In genomic region chr11:65382804-65383368, GRCh38 we compare ENCODE assay signal across 8 cellular contexts. TPM values are rescaled to one million over a fixed set of nuclear protein-coding genes. Genes with fewer than 3 reads are reported as not detected.
DNase-seq lines count a peak whose midpoint lies in the region; ATAC-seq, FAIRE-seq and TF ChIP-seq lines count a peak whose summit lies in the region.

No MANE protein-coding gene starts in this region.

- H3K9me3 Mint-ChIP-seq in IgD-negative memory B cell (no peaks in the 10 kb centered on the region), MCF 10A (ENCODE audit: unreplicated experiment) (no peaks in the 10 kb centered on the region)

- H3K36me3 ChIP-seq in BLaER1, result 0 out of 2 replicates have a peak, but pooled peaks cover 2% of the 10 kb centered on the region
- H3K36me3 ChIP-seq in muscle layer of colon (ENCODE audit: insufficient read depth, low read length), result no peaks in the 10 kb centered on the region

- TSS peak; percentile 63 for BruUV-seq in MCF 10A (replicated peaks; lab: Mats Ljungman, UMichigan)

- no peaks in the 10 kb centered on the region for H3K27me3 ChIP-seq in BLaER1
- no peaks in the 10 kb centered on the region for H3K27me3 ChIP-seq in muscle layer of colon (ENCODE audit: control insufficient read depth in 1 of 2, insufficient read depth in 2 of 2, low read length in 2 of 2)

- H3K27me3 Mint-ChIP-seq in IgD-negative memory B cell (no peaks in the 10 kb centered on the region), MCF 10A (ENCODE audit: insufficient read depth, unreplicated experiment) (no peaks in the 10 kb centered on the region)

- no peak for TF ChIP-seq CTCF in MCF 10A (IDR thresholded peaks at IDR 0.05; ENCODE audit: unreplicated experiment)

- H3K4me1 Mint-ChIP-seq in IgD-negative memory B cell, result peaks cover 18 to 25% (median 23%) of the 10 kb centered on the region in 3 donors
- peaks cover 26% of the 10 kb centered on the region for H3K4me1 Mint-ChIP-seq in MCF 10A (ENCODE audit: insufficient read depth, unreplicated experiment)

- intact Hi-C loops in MCF 10A (cut with micrococcal nuclease) (loop anchor here (1.0 to 2.0 kb wide), 3 partner anchors 38 to 127 kb away; no protein-coding TSS in a partner anchor), posterior vena cava (cut with DNase I) (no loop called here)

- CTCF ChIA-PET in MCF 10A (lab: Yijun Ruan, JAX), result interaction anchor here (0.7 to 3.2 kb wide), 9 partner anchors 9 to 540 kb away, joined by 3 to 17 read pairs (median 3); partner anchors contain the start of gene FAM89B

- H3K9ac ChIP-seq in BLaER1, result peak overlapping the region; percentile 91
- H3K9ac ChIP-seq in muscle layer of colon (ENCODE audit: low read length), result peak overlapping the region; percentile 87

- H3K4me2 ChIP-seq in BLaER1, result peak overlapping the region; percentile 99

- H4K20me1 ChIP-seq in BLaER1, result no peaks in the 10 kb centered on the region

- no peak for FAIRE-seq in HTR-8/SVneo (lab: Jason Lieb, UNC)

- DNase-seq in MCF 10A (ENCODE audit: unreplicated experiment) (peak; percentile 97), posterior vena cava (ENCODE audit: low spot score) (no peak), HTR-8/SVneo (ENCODE audit: insufficient read length, low spot score) (no peak), activated gamma-delta T cell (lab: John Stamatoyannopoulos, UW) (no peak)

- H3K27ac ChIP-seq in BLaER1, result peak overlapping the region; percentile 94
- H3K27ac ChIP-seq in muscle layer of colon (ENCODE audit: low read depth, low read length), result peak overlapping the region; percentile 98

- peaks cover 90% of the 10 kb centered on the region for H3K4me1 ChIP-seq in BLaER1
- H3K4me1 ChIP-seq in muscle layer of colon (ENCODE audit: insufficient read depth, low read length), result peaks cover 49% of the 10 kb centered on the region

- no peak for ATAC-seq in GM18519 (IDR thresholded peaks at IDR 0.05; ENCODE audit: low FRiP score, unreplicated experiment)

- peak overlapping the region; percentile 86 to 99 (median 93) for H3K27ac Mint-ChIP-seq in IgD-negative memory B cell
- peak overlapping the region; percentile 97 for H3K27ac Mint-ChIP-seq in MCF 10A (ENCODE audit: low read depth, unreplicated experiment)

- H3K4me3 ChIP-seq in BLaER1 (peak overlapping the region; percentile 70), muscle layer of colon (ENCODE audit: low read depth in 1 of 2, low read length in 2 of 2) (peak overlapping the region; percentile 7 to 63)

- POLR2A ChIA-PET in MCF 10A (lab: Yijun Ruan, JAX), result interaction anchor here (0.5 to 14.8 kb wide), 22 partner anchors 9 to 1861 kb away, joined by 3 to 426 read pairs (median 4); partner anchors contain the start of genes FAM89B, MALAT1, NEAT1 and TIGD3

- H3K9me3 ChIP-seq in BLaER1, result no peaks in the 10 kb centered on the region
- H3K9me3 ChIP-seq in muscle layer of colon (ENCODE audit: low read length), result no peaks in the 10 kb centered on the region

- H3K4me3 Mint-ChIP-seq in IgD-negative memory B cell, result peak overlapping the region; percentile 89 to 99 (median 92)
- peak overlapping the region; percentile 68 for H3K4me3 Mint-ChIP-seq in MCF 10A (ENCODE audit: unreplicated experiment)

- H3K36me3 Mint-ChIP-seq in IgD-negative memory B cell, result no peaks in the 10 kb centered on the region
- peaks cover 6% of the 10 kb centered on the region for H3K36me3 Mint-ChIP-seq in MCF 10A (ENCODE audit: insufficient read depth, unreplicated experiment)

RNA-seq across cellular contexts. Expression of gene SLC25A45, which starts 0.4 kb away (rescaled TPM):
- 17.8 TPM for polyA plus RNA-seq in IgD-negative memory B cell
- 3.9 and 4.9 TPM in 2 replicates for total RNA-seq in MCF 10A (2022)
- 1 to 10 TPM; 6.1 to 9.6 TPM for total RNA-seq in posterior vena cava

RNA-seq across cellular contexts. Expression of gene FRMD8, which starts 3.6 kb away (rescaled TPM):
- 54.2 TPM for polyA plus RNA-seq in IgD-negative memory B cell
- total RNA-seq in MCF 10A (2022) (18.9 and 21.7 TPM in 2 replicates), posterior vena cava (10 to 100 TPM; 19.0 to 20.7 TPM)

RNA-seq across cellular contexts. Expression of gene TIGD3, which starts 28.3 kb away (rescaled TPM):
- polyA plus RNA-seq in IgD-negative memory B cell, result 2.3 TPM
- 0.14 TPM in 1 of 2 replicates, not detected in the other for total RNA-seq in MCF 10A (2022)
- not detected for total RNA-seq in posterior vena cava

RNA-seq across cellular contexts. Expression of gene NEAT1, which starts 39.7 kb away (rescaled TPM):
- polyA plus RNA-seq in IgD-negative memory B cell, result 1.2 TPM
- total RNA-seq in MCF 10A (2022) (1,026 and 1,292 TPM in 2 replicates), posterior vena cava (1,000 to 10,000 TPM in 1 of 2 donors, 100 to 1,000 TPM in 1; 742 to 1,004 TPM)

RNA-seq across cellular contexts. Expression of gene DPF2, which starts 49.2 kb away (rescaled TPM):
- 77.7 TPM for polyA plus RNA-seq in IgD-negative memory B cell
- total RNA-seq in MCF 10A (2022), result 83.9 and 86.6 TPM in 2 replicates
- total RNA-seq in posterior vena cava, result 10 to 100 TPM; 38.2 to 55.6 TPM
